1 cellular context compared by ENCODE assay signal in genomic region chr1:58572691-58573090, GRCh38.
TF ChIP-seq lines count a peak whose summit lies in the region.

No MANE protein-coding gene starts in this region.

TF ChIP-seq in HCT116, 20 proteins besides CTCF, POLR2A, EP300 and RAD21 (continued from another document):
- TF ChIP-seq REST (IDR thresholded peaks at IDR 0.05; ENCODE audit: low read depth) (no peak), SIN3A (IDR thresholded peaks at IDR 0.05; ENCODE audit: low read depth) (no peak), YY1 (IDR thresholded peaks at IDR 0.05; ENCODE audit: extremely low read depth, insufficient replicate concordance, low read depth, low read length) (no peak)
